ENCODE assay signal across 8 cellular contexts in genomic region chr6:45922728-45923351, GRCh38.
DNase-seq lines count a peak whose midpoint lies in the region; ATAC-seq and TF ChIP-seq lines count a peak whose summit lies in the region.

No MANE protein-coding gene starts in this region.

- intact Hi-C loops in right cardiac atrium (cut with DNase I) (loop anchor here in 2 of 4 donors (5.0 to 10.0 kb wide), 3 partner anchors 1266 to 1446 kb away; no protein-coding TSS in a partner anchor), gastrocnemius medialis (cut with DNase I; ENCODE audit: low total_unique reads) (loop anchor here (5.0 kb wide), 3 partner anchors 501 to 1446 kb away; no protein-coding TSS in a partner anchor)

- H3K4me3 ChIP-seq in SU-DHL-6 (ENCODE audit: insufficient read depth, low read length, poor library complexity, severe bottlenecking): no peak overlapping the region
- no peak overlapping the region for H3K4me3 ChIP-seq in right cardiac atrium (ENCODE audit: low read length)
- no peak overlapping the region for H3K4me3 ChIP-seq in gastrocnemius medialis

- no peaks in the 10 kb centered on the region for H3K9me2 ChIP-seq in SU-DHL-6 (replicated peaks; ENCODE audit: insufficient read depth, low read length)

- H3F3A ChIP-seq in SU-DHL-6 (ENCODE audit: insufficient read depth): no peaks in the 10 kb centered on the region

- ATAC-seq in right cardiac atrium (peak; percentile 77 to 84), gastrocnemius medialis (peak; percentile 62 to 74), GM21619 (IDR thresholded peaks at IDR 0.05; ENCODE audit: unreplicated experiment) (no peak)
- no peak for ATAC-seq in activated CD4-positive, CD25-positive, alpha-beta regulatory T cell treated with anti-CD3 and anti-CD28 coated beads, Interleukin-2, amount 50 U/mL, for 24 hours

- H3K79me2 ChIP-seq in SU-DHL-6 (ENCODE audit: insufficient read depth, low read length): no peaks in the 10 kb centered on the region

- H3K4me2 ChIP-seq in SU-DHL-6 (ENCODE audit: low read depth, low read length, poor library complexity, severe bottlenecking): no peak overlapping the region

- POLR2A ChIA-PET in GM10248 (lab: Yijun Ruan, JAX): interaction anchor here (1.0 kb wide), 1 partner anchor 544 kb away, joined by 3 read pairs; no protein-coding TSS in a partner anchor

- no peak overlapping the region for H3K9ac ChIP-seq in SU-DHL-6 (ENCODE audit: low read length)

- TF ChIP-seq CTCF in GM10248 (IDR thresholded peaks at IDR 0.05; ENCODE audit: control extremely low read depth, extremely low read depth, low read depth, missing control alignments) (peak; percentile 63), SU-DHL-6 (IDR thresholded peaks at IDR 0.05; ENCODE audit: insufficient read depth, low read length, poor library complexity, severe bottlenecking) (peak; percentile 92), gastrocnemius medialis (IDR thresholded peaks at IDR 0.05 in 4 of 5, conservative IDR thresholded peaks at IDR 0.05 in 1 of 5) (peak; percentile 49 to 66 (median 57))

- H2AFZ ChIP-seq in SU-DHL-6 (ENCODE audit: low read depth, low read length, severe bottlenecking): no peak overlapping the region

- H3K27ac ChIP-seq in SU-DHL-6 (ENCODE audit: low read depth, low read length): no peak overlapping the region
- H3K27ac ChIP-seq in right cardiac atrium (ENCODE audit: low read length): no peak overlapping the region
- H3K27ac ChIP-seq in gastrocnemius medialis: peak overlapping the region in 2 of 4 donors; percentile 7 to 29

- TF ChIP-seq POLR2A in gastrocnemius medialis (IDR thresholded peaks at IDR 0.05): no peak

- no peaks in the 10 kb centered on the region for H3K27me3 ChIP-seq in SU-DHL-6 (ENCODE audit: low read length)
- no peaks in the 10 kb centered on the region for H3K27me3 ChIP-seq in right cardiac atrium (ENCODE audit: control insufficient read depth, insufficient read depth)
- H3K27me3 ChIP-seq in gastrocnemius medialis: no peaks in the 10 kb centered on the region

- peak; percentile 55 for DNase-seq in GM10248 (ENCODE audit: extremely low spot score)
- DNase-seq in HuH-7 (ENCODE audit: low spot score): peak; percentile 20
- DNase-seq in anterior cingulate cortex (lab: John Stamatoyannopoulos, UW): peak in 52 of 58 donors; percentile 1 to 73 (median 41)
- DNase-seq in right cardiac atrium: peak; percentile 63 to 82 (median 75)
- peak; percentile 52 to 58 for DNase-seq in gastrocnemius medialis

- 32% methylated on average over 11 of the region's 11 CpGs for WGBS in right cardiac atrium

- no peaks in the 10 kb centered on the region for H4K20me1 ChIP-seq in SU-DHL-6 (ENCODE audit: low read depth, low read length)

- CTCF ChIA-PET in GM10248 (lab: Yijun Ruan, JAX): interaction anchor here (0.7 to 7.5 kb wide), 36 partner anchors 8 to 1453 kb away, joined by 3 to 120 read pairs (median 4); partner anchors contain the start of gene SUPT3H

- in situ Hi-C loops in gastrocnemius medialis (cut with MboI; ENCODE audit: low sequenced_read_pairs in 4 of 4): loop anchor here in 3 of 4 donors (10.0 to 25.0 kb wide), 4 partner anchors 1261 to 1461 kb away; no protein-coding TSS in a partner anchor

- H3K4me1 ChIP-seq in right cardiac atrium (ENCODE audit: control insufficient read depth, insufficient read depth, low read length) (peaks cover 4% of the 10 kb centered on the region), gastrocnemius medialis (peaks cover 12 to 24% of the 10 kb centered on the region in 2 donors)

- no peaks in the 10 kb centered on the region for H3K9me3 ChIP-seq in SU-DHL-6 (ENCODE audit: insufficient read depth, low read length)
- no peaks in the 10 kb centered on the region for H3K9me3 ChIP-seq in right cardiac atrium (ENCODE audit: control insufficient read depth, low read length)
- H3K9me3 ChIP-seq in gastrocnemius medialis: no peaks in the 10 kb centered on the region

- H3K36me3 ChIP-seq in SU-DHL-6 (ENCODE audit: low read length): no peaks in the 10 kb centered on the region
- H3K36me3 ChIP-seq in gastrocnemius medialis: no peaks in the 10 kb centered on the region

Comparison
In these comparisons a context has a peak if more than half of its experiments do, and no peak if none do; other contexts are left out.
1. DNase-seq: peak in every context shown above with its lines; median percentile 75 in right cardiac atrium; 55 in GM10248; 55 in gastrocnemius medialis; 41 in anterior cingulate cortex; 20 in HuH-7.
2. ATAC-seq: peak in right cardiac atrium (2 of 2) and gastrocnemius medialis (2 of 2); none in activated CD4-positive, CD25-positive, alpha-beta regulatory T cell treated with anti-CD3 and anti-CD28 coated beads, Interleukin-2, amount 50 U/mL, for 24 hours (0 of 2) and GM21619 (single experiment).
3. Peak in every context shown above with its lines, with median percentiles within 50 percentile points of each other: CTCF ChIP-seq.